Comparison of ENCODE assay signal across 8 cellular contexts in genomic region chr1:149103109-149104081, GRCh38. TPM values are rescaled to one million over a fixed set of nuclear protein-coding genes. Genes with fewer than 3 reads are reported as not detected.
A peak's percentile ranks its signal among the peaks of the same experiment; 100 is the strongest.
DNase-seq lines count a peak whose midpoint lies in the region; ATAC-seq and TF ChIP-seq lines count a peak whose summit lies in the region.
"Not testable (repeated sequence)": the region's sequence is repeated elsewhere in the genome, so short reads cannot be mapped to it uniquely, and the experiment has no call there.

Gene NBPF9 (minus strand): TSS chr1:149103551. CDS start chr1:149082139, 21,412 bp downstream.

- H2BK120ac ChIP-seq in trophoblast cell (ENCODE audit: insufficient read depth, low read length, poor library complexity), result not testable (repeated sequence)

- not testable (repeated sequence) for H2BK12ac ChIP-seq in trophoblast cell (ENCODE audit: low read length)

- H4K8ac ChIP-seq in trophoblast cell (ENCODE audit: low read depth, low read length), result not testable (repeated sequence)

- not testable (repeated sequence) for H3K4ac ChIP-seq in trophoblast cell (ENCODE audit: low read depth, low read length)

- not testable (repeated sequence) for H3K18ac ChIP-seq in trophoblast cell (ENCODE audit: low read length)

- not testable (repeated sequence) for H3K4me1 ChIP-seq in trophoblast cell (ENCODE audit: control insufficient read depth in 1 of 2, insufficient read depth in 2 of 2, low read length in 2 of 2)

- not testable (repeated sequence) for H4K12ac ChIP-seq in trophoblast cell (ENCODE audit: low read depth, low read length)

- not testable (repeated sequence) for H2BK5ac ChIP-seq in trophoblast cell (ENCODE audit: low read depth, low read length, poor library complexity)

- H3K4me2 ChIP-seq in trophoblast cell (ENCODE audit: low read length), result peak within 1 kb of the TSS; percentile 47

- not testable (repeated sequence) for H4K91ac ChIP-seq in trophoblast cell (ENCODE audit: low read depth, low read length)

- not testable (repeated sequence) for H3K27ac ChIP-seq in trophoblast cell (ENCODE audit: low read depth, low read length); temporal lobe (ENCODE audit: low read depth, low read length)

- H3K14ac ChIP-seq in trophoblast cell (ENCODE audit: low read length), result not testable (repeated sequence)

- no CpG with 5 or more reads among the region's 85 CpGs for WGBS in trophoblast cell (ENCODE audit: extremely low coverage, insufficient coverage, insufficient read length)

- peak; percentile 98 for ATAC-seq in HG02571 (IDR thresholded peaks at IDR 0.05; ENCODE audit: unreplicated experiment)

- intact Hi-C loops in T-helper 2 cell treated with Interferon-gamma antibody and Interleukin-4, amounts not matched to agents 100 ng/mL and 5 ng/mL, for 36 hours (cut with micrococcal nuclease); cardiac septum (cut with DNase I): not testable (repeated sequence)

- not testable (repeated sequence) for H3K79me2 ChIP-seq in trophoblast cell (ENCODE audit: control insufficient read depth, insufficient read depth, low read length, poor library complexity)

- TF ChIP-seq CTCF in GM12864 (IDR thresholded peaks at IDR 0.05; ENCODE audit: low read depth, low read length, missing control alignments), result not testable (repeated sequence)

- H3K9me3 ChIP-seq in MG63; trophoblast cell (ENCODE audit: insufficient read depth, low read depth, low read length): not testable (repeated sequence)

- H3K23ac ChIP-seq in trophoblast cell (ENCODE audit: low read length), result not testable (repeated sequence)

- not testable (repeated sequence) for H3K27me3 ChIP-seq in MG63; trophoblast cell (ENCODE audit: insufficient read depth, low read length)

- not testable (repeated sequence) for DNase-seq in GM12864 (ENCODE audit: low read depth)
- peak; percentile 71 for DNase-seq in MG63
- peak; percentile 8 for DNase-seq in amniotic epithelial cell (ENCODE audit: low read depth)
- DNase-seq in cardiac septum (ENCODE audit: low spot score), result peak; percentile 81
- peak; percentile 33 to 59 for DNase-seq in trophoblast cell

- not testable (repeated sequence) for H2AFZ ChIP-seq in trophoblast cell (ENCODE audit: insufficient read depth, low read length, poor library complexity)

- H3K9ac ChIP-seq in trophoblast cell (ENCODE audit: low read length), result not testable (repeated sequence)

- H3K36me3 ChIP-seq in MG63; trophoblast cell (ENCODE audit: control insufficient read depth in 1 of 2, insufficient read depth in 2 of 2, low read length in 2 of 2): not testable (repeated sequence)

- H3K79me1 ChIP-seq in trophoblast cell (ENCODE audit: low read length), result not testable (repeated sequence)

- H3K4me3 ChIP-seq in GM12864 (ENCODE audit: low read depth, low read length) (peak within 1 kb of the TSS; percentile 57), MG63 (peak within 1 kb of the TSS; percentile 81), trophoblast cell (ENCODE audit: low read depth, low read length) (peak within 1 kb of the TSS; percentile 64)

- not testable (repeated sequence) for H2AK5ac ChIP-seq in trophoblast cell (ENCODE audit: low read length)

RNA-seq across cellular contexts. Expression of gene NBPF9, which starts in this region (rescaled TPM):
- 8.8 and 29.6 TPM in 2 replicates for total RNA-seq in MG63 (2014; rRNA removed; shearing (Covaris generic); ENCODE audit: low replicate concordance)
- total RNA-seq in T-helper 2 cell treated with Interferon-gamma antibody and Interleukin-4, amounts not matched to agents 100 ng/mL and 5 ng/mL, for 36 hours, result 21.3 and 22.1 TPM in 2 replicates
- total RNA-seq in cardiac septum (7.6 TPM), temporal lobe (13.0 TPM)
- 6.8 and 6.9 TPM in 2 replicates for polyA plus RNA-seq in trophoblast cell (2013)
